In genomic region chr17:65561394-65562205, GRCh38 we compare ENCODE assay signal across 8 cellular contexts. TPM values are rescaled to one million over a fixed set of nuclear protein-coding genes. Genes with fewer than 3 reads are reported as not detected.
A peak's percentile ranks its signal among the peaks of the same experiment; 100 is the strongest.
DNase-seq lines count a peak whose midpoint lies in the region; ATAC-seq and TF ChIP-seq lines count a peak whose summit lies in the region.

Gene AXIN2 (minus strand): TSS chr17:65561648. CDS start chr17:65558620, 3,028 bp downstream.

- intact Hi-C loops in Panc1 (cut with micrococcal nuclease; ENCODE audit: unreplicated experiment) = no loop called here

- peak within 1 kb of the TSS; percentile 47 for H3K4me3 ChIP-seq in HUES6 (ENCODE audit: low read depth, low read length)
- peak within 1 kb of the TSS; percentile 57 to 58 for H3K4me3 ChIP-seq in Panc1 (ENCODE audit: low read depth in 2 of 2, low read length in 2 of 2)
- H3K4me3 ChIP-seq in fibroblast of mammary gland (ENCODE audit: control insufficient read depth, low read depth, low read length) = peak within 1 kb of the TSS; percentile 60

- peak within 1 kb of the TSS; percentile 82 for H3K4me3 Mint-ChIP-seq in activated T-helper 17 cell treated with anti-CD3 and anti-CD28 coated beads, Interleukin-2, amount 50 U/mL, for 72 hours
- H3K4me3 Mint-ChIP-seq in naive thymus-derived CD8-positive, alpha-beta T cell = peak within 1 kb of the TSS in 9 of 10 donors; percentile 77 to 93 (median 86)
- H3K4me3 Mint-ChIP-seq in stimulated activated memory B cell treated with anti-CD40 and anti-IgM and Interleukin-4, amounts not matched to agents 10 μg/mL and 1 μg/mL and 100 μg/mL, for 72 hours = peak within 1 kb of the TSS; percentile 78

- POLR2A ChIA-PET in Panc1 (lab: Charles Lee) = no interaction called here
- POLR2A ChIA-PET in naive thymus-derived CD8-positive, alpha-beta T cell (lab: Charles Lee) = interaction anchor here (1.1 kb wide), 1 partner anchor 10 kb away, joined by 3 read pairs; no protein-coding TSS in a partner anchor

- CTCF ChIA-PET in Panc1 (lab: Charles Lee) = no interaction called here

- peaks cover 8% of the 10 kb centered on the region for H3K4me1 Mint-ChIP-seq in activated T-helper 17 cell treated with anti-CD3 and anti-CD28 coated beads, Interleukin-2, amount 50 U/mL, for 72 hours
- peaks cover 14 to 39% (median 36%) of the 10 kb centered on the region in 4 donors for H3K4me1 Mint-ChIP-seq in naive thymus-derived CD8-positive, alpha-beta T cell
- peaks cover 41% of the 10 kb centered on the region for H3K4me1 Mint-ChIP-seq in stimulated activated memory B cell treated with anti-CD40 and anti-IgM and Interleukin-4, amounts not matched to agents 10 μg/mL and 1 μg/mL and 100 μg/mL, for 72 hours

- peak; percentile 65 for ATAC-seq in GM21447 (IDR thresholded peaks at IDR 0.05; ENCODE audit: unreplicated experiment)
- ATAC-seq in Panc1 = peak; percentile 93
- ATAC-seq in activated T-helper 17 cell treated with anti-CD3 and anti-CD28 coated beads, Interleukin-2, amount 50 U/mL, for 72 hours (replicated peaks) = peak; percentile 76
- ATAC-seq in naive thymus-derived CD8-positive, alpha-beta T cell = peak; percentile 74 to 82
- peak; percentile 93 for ATAC-seq in stimulated activated memory B cell treated with anti-CD40 and anti-IgM and Interleukin-4, amounts not matched to agents 10 μg/mL and 1 μg/mL and 100 μg/mL, for 72 hours

- H3K36me3 ChIP-seq in HUES6 (ENCODE audit: control insufficient read depth, insufficient read depth, low read length) = peaks cover 19% of the 10 kb centered on the region
- H3K36me3 ChIP-seq in Panc1 (ENCODE audit: control insufficient read depth, insufficient read depth, low read length) = peaks cover 8% of the 10 kb centered on the region; the same call in 1 of the 2 replicates

- H3K27me3 Mint-ChIP-seq in activated T-helper 17 cell treated with anti-CD3 and anti-CD28 coated beads, Interleukin-2, amount 50 U/mL, for 72 hours = peaks cover 4% of the 10 kb centered on the region
- H3K27me3 Mint-ChIP-seq in naive thymus-derived CD8-positive, alpha-beta T cell = peaks cover 0 to 2% (median 0%) of the 10 kb centered on the region in 5 donors
- H3K27me3 Mint-ChIP-seq in stimulated activated memory B cell treated with anti-CD40 and anti-IgM and Interleukin-4, amounts not matched to agents 10 μg/mL and 1 μg/mL and 100 μg/mL, for 72 hours = peaks cover 30% of the 10 kb centered on the region

- in situ Hi-C loops in Panc1 (cut with HindIII; ENCODE audit: low pct_unique_long_range_greater_than_20kb, low sequenced_read_pairs) = no loop called here

- H3K27me3 ChIP-seq in HUES6 (ENCODE audit: control insufficient read depth, insufficient read depth, low read length) (no peaks in the 10 kb centered on the region), Panc1 (ENCODE audit: control insufficient read depth, insufficient read depth, low read length) (no peaks in the 10 kb centered on the region)

- BruUV-seq in Panc1 (replicated peaks; lab: Mats Ljungman, UMichigan) = no TSS peak

- peak within 1 kb of the TSS; percentile 93 for H3K9ac ChIP-seq in HUES6 (ENCODE audit: low read length)

- H3K36me3 Mint-ChIP-seq in activated T-helper 17 cell treated with anti-CD3 and anti-CD28 coated beads, Interleukin-2, amount 50 U/mL, for 72 hours (ENCODE audit: low read depth) = no peaks in the 10 kb centered on the region
- H3K36me3 Mint-ChIP-seq in naive thymus-derived CD8-positive, alpha-beta T cell = no peaks in the 10 kb centered on the region
- H3K36me3 Mint-ChIP-seq in stimulated activated memory B cell treated with anti-CD40 and anti-IgM and Interleukin-4, amounts not matched to agents 10 μg/mL and 1 μg/mL and 100 μg/mL, for 72 hours = no peaks in the 10 kb centered on the region

- H3K4me1 ChIP-seq in HUES6 (ENCODE audit: control insufficient read depth, insufficient read depth, low read length) = peaks cover 38% of the 10 kb centered on the region
- H3K4me1 ChIP-seq in Panc1 (ENCODE audit: control insufficient read depth, insufficient read depth, low read length) = peaks cover 3% of the 10 kb centered on the region; the same call in 1 of the 2 replicates

- H3K9me3 Mint-ChIP-seq in activated T-helper 17 cell treated with anti-CD3 and anti-CD28 coated beads, Interleukin-2, amount 50 U/mL, for 72 hours = no peaks in the 10 kb centered on the region
- H3K9me3 Mint-ChIP-seq in naive thymus-derived CD8-positive, alpha-beta T cell = no peaks in the 10 kb centered on the region
- no peaks in the 10 kb centered on the region for H3K9me3 Mint-ChIP-seq in stimulated activated memory B cell treated with anti-CD40 and anti-IgM and Interleukin-4, amounts not matched to agents 10 μg/mL and 1 μg/mL and 100 μg/mL, for 72 hours

- H3K9me3 ChIP-seq in HUES6 (ENCODE audit: control insufficient read depth, insufficient read depth, low read depth, low read length) = no peaks in the 10 kb centered on the region
- H3K9me3 ChIP-seq in Panc1 (ENCODE audit: control insufficient read depth, insufficient read depth, low read depth, low read length) = no peaks in the 10 kb centered on the region

- DNase-seq in COLO668 (lab: John Stamatoyannopoulos, UW; ENCODE audit: unreplicated experiment) = peak; percentile 86
- no peak for DNase-seq in Panc1 (ENCODE audit: low read depth, low spot score)
- peak; percentile 84 for DNase-seq in fibroblast of mammary gland (ENCODE audit: low read depth)
- peak; percentile 76 to 92 (median 86) for DNase-seq in naive thymus-derived CD8-positive, alpha-beta T cell

- H3K27ac Mint-ChIP-seq in activated T-helper 17 cell treated with anti-CD3 and anti-CD28 coated beads, Interleukin-2, amount 50 U/mL, for 72 hours = no peak within 1 kb of the TSS
- H3K27ac Mint-ChIP-seq in naive thymus-derived CD8-positive, alpha-beta T cell = peak within 1 kb of the TSS; percentile 51 to 93 (median 87)
- peak within 1 kb of the TSS; percentile 34 for H3K27ac Mint-ChIP-seq in stimulated activated memory B cell treated with anti-CD40 and anti-IgM and Interleukin-4, amounts not matched to agents 10 μg/mL and 1 μg/mL and 100 μg/mL, for 72 hours

- H3K27ac ChIP-seq in HUES6 (ENCODE audit: low read depth, low read length) = peak within 1 kb of the TSS; percentile 85; the same call in 1 of the 2 replicates
- no peak within 1 kb of the TSS for H3K27ac ChIP-seq in Panc1 (ENCODE audit: low read length)

- TF ChIP-seq CTCF in Panc1 (IDR thresholded peaks at IDR 0.05) (no peak), fibroblast of mammary gland (conservative IDR thresholded peaks at IDR 0.05; ENCODE audit: control insufficient read depth, insufficient read depth, low read depth, low read length) (peak; percentile 15)

RNA-seq across cellular contexts. Expression of gene AXIN2, which starts in this region (rescaled TPM):
- total RNA-seq in Panc1 (2021; ENCODE audit: unreplicated experiment) = 2.4 TPM
- polyA plus RNA-seq in Panc1 (2012; ENCODE audit: insufficient read length) = 2.0 TPM
- 1 to 10 TPM in 1 of 2 donors, under 1 TPM in 1; 0.71 to 1.5 TPM for total RNA-seq in activated T-helper 17 cell treated with anti-CD3 and anti-CD28 coated beads, Interleukin-2, amount 50 U/mL, for 72 hours
- 10 to 100 TPM; 21.3 to 22.2 TPM for total RNA-seq in naive thymus-derived CD8-positive, alpha-beta T cell
- 1 to 10 TPM; 1.8 to 6.7 (median 3.0) TPM for polyA plus RNA-seq in naive thymus-derived CD8-positive, alpha-beta T cell
